Comparison of ENCODE assay signal across 8 cellular contexts in the genomic region with DNA sequence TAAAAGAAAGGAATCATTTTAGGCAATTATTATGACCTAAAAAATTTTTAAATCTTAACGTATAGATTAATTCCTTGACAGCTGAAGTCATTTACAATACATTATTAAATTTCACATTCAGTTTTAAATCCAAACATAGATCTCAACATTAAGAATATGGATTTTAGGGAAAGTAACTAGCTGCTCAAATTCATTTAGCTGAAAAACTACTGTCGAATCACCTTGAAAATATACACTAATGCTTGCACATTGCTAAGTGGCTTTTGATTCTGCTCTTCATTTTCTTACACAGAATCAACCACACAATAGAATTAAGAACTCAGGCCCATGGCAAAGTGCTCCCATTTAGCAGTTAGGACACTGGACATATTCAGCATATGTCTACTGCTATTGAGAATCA.
DNase-seq lines count a peak whose midpoint lies in the region; ATAC-seq and TF ChIP-seq lines count a peak whose summit lies in the region.

No MANE protein-coding gene starts in this region.

- peaks cover 26 to 38% of the 10 kb centered on the region in 2 experiments for H3K4me1 ChIP-seq in SK-N-SH (ENCODE audit: control insufficient read depth in 1 of 2, insufficient read depth in 2 of 2, low read depth in 1 of 2, low read length in 1 of 2)
- H3K4me1 ChIP-seq in skeletal muscle tissue (ENCODE audit: control insufficient read depth in 3 of 3, insufficient read depth in 3 of 3, low read length in 3 of 3): peaks cover 10 to 34% (median 32%) of the 10 kb centered on the region in 3 donors

- POLR2A ChIA-PET in SK-N-SH (lab: Yijun Ruan, JAX): no interaction called here

- no peaks in the 10 kb centered on the region for H3K27me3 ChIP-seq in SK-N-SH (ENCODE audit: insufficient read depth)
- H3K27me3 ChIP-seq in skeletal muscle tissue (ENCODE audit: control insufficient read depth in 3 of 3, insufficient read depth in 3 of 3, low read length in 3 of 3): no peaks in the 10 kb centered on the region

- H2AFZ ChIP-seq in SK-N-SH (ENCODE audit: low read depth): peak overlapping the region; percentile 39; the same call in 1 of the 2 replicates

- H3K4me3 ChIP-seq in SK-N-SH (ENCODE audit: low read depth in 2 of 2, low read length in 1 of 2) (no peak overlapping the region), fibroblast of villous mesenchyme (ENCODE audit: low read depth, low read length) (peak overlapping the region; percentile 85), skeletal muscle tissue (ENCODE audit: low read length in 3 of 3) (peak overlapping the region; percentile 78 to 84 (median 84))

- H3K4me2 ChIP-seq in SK-N-SH: peak overlapping the region; percentile 91; the same call in 1 of the 2 replicates

- TF ChIP-seq CTCF in SK-N-SH (IDR thresholded peaks at IDR 0.05): no peak
- TF ChIP-seq CTCF in fibroblast of villous mesenchyme (IDR thresholded peaks at IDR 0.05; ENCODE audit: insufficient read depth, low read depth, low read length): no peak

- H3K9me2 ChIP-seq in SK-N-SH: no peaks in the 10 kb centered on the region

- TF ChIP-seq EP300 in SK-N-SH (IDR thresholded peaks at IDR 0.05; ENCODE audit: borderline replicate concordance in 1 of 2, low read depth in 1 of 2, low read length in 1 of 2): no peak

- H4K20me1 ChIP-seq in SK-N-SH (ENCODE audit: insufficient read depth): no peaks in the 10 kb centered on the region

- peaks cover 16% of the 10 kb centered on the region; the same call in 1 of the 2 replicates for H3K79me2 ChIP-seq in SK-N-SH (ENCODE audit: insufficient read depth)

- H3K9me3 ChIP-seq in SK-N-SH (no peaks in the 10 kb centered on the region), skeletal muscle tissue (ENCODE audit: control insufficient read depth in 3 of 3, low read length in 3 of 3) (no peaks in the 10 kb centered on the region)

- H3F3A ChIP-seq in SK-N-SH (replicated peaks; ENCODE audit: insufficient read depth): peaks cover 25% of the 10 kb centered on the region

- CTCF ChIA-PET in SK-N-SH (lab: Yijun Ruan, JAX): interaction anchor here (0.9 to 6.8 kb wide), 6 partner anchors 20 to 152 kb away, joined by 3 to 96 read pairs (median 16); no protein-coding TSS in a partner anchor

- WGBS in SK-N-SH (ENCODE audit: low lambda C conversion rate): 75% methylated on average over 2 of the region's 2 CpGs

- no peaks in the 10 kb centered on the region for H3K36me3 ChIP-seq in SK-N-SH (replicated peaks in 1 of 2; ENCODE audit: control insufficient read depth in 1 of 2, insufficient read depth in 2 of 2, low read length in 1 of 2)
- peaks cover 0 to 3% (median 0%) of the 10 kb centered on the region in 3 donors for H3K36me3 ChIP-seq in skeletal muscle tissue (ENCODE audit: control insufficient read depth in 3 of 3, insufficient read depth in 3 of 3, low read length in 3 of 3)

- DNase-seq in SK-N-SH (no peak), SW480 (ENCODE audit: low spot score) (peak; percentile 20), fibroblast of villous mesenchyme (ENCODE audit: low read depth) (no peak), NCI-H774 (lab: John Stamatoyannopoulos, UW) (no peak), glomerular visceral epithelial cell (ENCODE audit: extremely low spot score) (no peak), left lobe of liver (ENCODE audit: low spot score) (no peak)

- TF ChIP-seq RAD21 in SK-N-SH (IDR thresholded peaks at IDR 0.05; ENCODE audit: low read length): no peak

- ATAC-seq in SK-N-SH treated with all-trans-retinoic acid at 6 μM for 48 hours: no peak
- no peak for ATAC-seq in left lobe of liver

- H3K9ac ChIP-seq in SK-N-SH (no peak overlapping the region; the same call in 1 of the 2 replicates), skeletal muscle tissue (ENCODE audit: low read depth in 1 of 3, low read length in 3 of 3) (peak overlapping the region in 2 of 3 donors; percentile 88 to 89)

- peak overlapping the region in 1 of 2 experiments; percentile 51; a peak in 1 of 4 replicates for H3K27ac ChIP-seq in SK-N-SH (ENCODE audit: low read depth in 2 of 2, low read length in 1 of 2)
- H3K27ac ChIP-seq in skeletal muscle tissue (ENCODE audit: low read depth, low read length): peak overlapping the region; percentile 88

TF ChIP-seq in SK-N-SH, 30 proteins besides CTCF, POLR2A, EP300 and RAD21:
- TF ChIP-seq FOSL2 (IDR thresholded peaks at IDR 0.05; ENCODE audit: borderline replicate concordance, low read depth) (no peak), TAF1 (IDR thresholded peaks at IDR 0.05; ENCODE audit: borderline replicate concordance, low read depth, low read length) (no peak), RFX5 (IDR thresholded peaks at IDR 0.05; ENCODE audit: low read length) (no peak)
TF ChIP-seq in SK-N-SH: peak in this region for 0.

TF ChIP-seq in SK-N-SH treated with all-trans-retinoic acid at 6 μM for 48 hours, 23 proteins besides CTCF, POLR2A, EP300 and RAD21 (continues in another document):
- no peak for TF ChIP-seq TCF4 (CRISPR knock-in tag; IDR thresholded peaks at IDR 0.05; ENCODE audit: borderline replicate concordance)
- TF ChIP-seq ZNF8 (CRISPR knock-in tag; IDR thresholded peaks at IDR 0.05): no peak
- TF ChIP-seq PATZ1 (CRISPR knock-in tag; IDR thresholded peaks at IDR 0.05; ENCODE audit: borderline replicate concordance): no peak
- TF ChIP-seq ZFP30 (CRISPR knock-in tag; IDR thresholded peaks at IDR 0.05): no peak
- no peak for TF ChIP-seq ZC3H10 (CRISPR knock-in tag; IDR thresholded peaks at IDR 0.05)
- TF ChIP-seq GLIS3 (CRISPR knock-in tag; IDR thresholded peaks at IDR 0.05): no peak
- no peak for TF ChIP-seq ZFP3 (CRISPR knock-in tag; IDR thresholded peaks at IDR 0.05)
- TF ChIP-seq ZNF70 (CRISPR knock-in tag; IDR thresholded peaks at IDR 0.05): no peak
- TF ChIP-seq ESRRG (CRISPR knock-in tag; IDR thresholded peaks at IDR 0.05): no peak
- no peak for TF ChIP-seq POU6F1 (CRISPR knock-in tag; IDR thresholded peaks at IDR 0.05; ENCODE audit: borderline replicate concordance, low read depth)
- no peak for TF ChIP-seq TOX (CRISPR knock-in tag; IDR thresholded peaks at IDR 0.05; ENCODE audit: borderline replicate concordance)
- no peak for TF ChIP-seq PPARA (CRISPR knock-in tag; IDR thresholded peaks at IDR 0.05; ENCODE audit: borderline replicate concordance)
- no peak for TF ChIP-seq CSDC2 (CRISPR knock-in tag; IDR thresholded peaks at IDR 0.05)
- TF ChIP-seq TSHZ2 (CRISPR knock-in tag; IDR thresholded peaks at IDR 0.05): no peak

Comparison
In these comparisons a context has a peak if more than half of its experiments do, and no peak if none do; other contexts are left out.
1. H3K4me3 ChIP-seq: peak in fibroblast of villous mesenchyme (single experiment) and skeletal muscle tissue (3 of 3); none in SK-N-SH (0 of 2).